Comparison of ENCODE assay signal across 8 cellular contexts in genomic region chr4:151276787-151277557, GRCh38. TPM values are rescaled to one million over a fixed set of nuclear protein-coding genes. Genes with fewer than 3 reads are reported as not detected.
A peak's percentile ranks its signal among the peaks of the same experiment; 100 is the strongest.
DNase-seq lines count a peak whose midpoint lies in the region; ATAC-seq and TF ChIP-seq lines count a peak whose summit lies in the region.

PRSS48 (plus strand) TSS chr4:151277161; CDS start chr4:151277173, 12 bp downstream.

- RAD21 ChIA-PET in HCT116 (lab: Charles Lee; ENCODE audit: low non-redundant PET in 1 of 2, low total read pairs in 2 of 2, uncharacterized antibody in 2 of 2, unreplicated experiment in 2 of 2), result interaction anchor here in 1 of 2 experiments (1.6 kb wide), 1 partner anchor 86 kb away, joined by 4 read pairs; no protein-coding TSS in a partner anchor

- H3K79me2 ChIP-seq in HCT116 (ENCODE audit: insufficient read depth, low read length) (peaks cover 25% of the 10 kb centered on the region), trophoblast cell (ENCODE audit: control insufficient read depth, insufficient read depth, low read length, poor library complexity) (no peaks in the 10 kb centered on the region)

- peaks cover 0 to 3% of the 10 kb centered on the region in 2 experiments; a peak in 1 of 4 replicates for H3K4me1 ChIP-seq in HCT116 (ENCODE audit: control insufficient read depth in 1 of 2, insufficient read depth in 2 of 2, low read length in 2 of 2)
- H3K4me1 ChIP-seq in trophoblast cell (ENCODE audit: control insufficient read depth in 1 of 2, insufficient read depth in 2 of 2, low read length in 2 of 2), result no peaks in the 10 kb centered on the region

- H2AFZ ChIP-seq in HCT116 (ENCODE audit: low read depth, low read length, poor library complexity, severe bottlenecking), result no peak within 1 kb of the TSS
- H2AFZ ChIP-seq in trophoblast cell (ENCODE audit: insufficient read depth, low read length, poor library complexity), result no peak within 1 kb of the TSS

- H3K9ac ChIP-seq in HCT116 (ENCODE audit: low read length) (no peak within 1 kb of the TSS), trophoblast cell (ENCODE audit: low read length) (no peak within 1 kb of the TSS)

- H3K4me3 ChIP-seq in HCT116 (replicated peaks in 1 of 2; ENCODE audit: low read depth in 1 of 2, low read length in 2 of 2), result no peak within 1 kb of the TSS
- H3K4me3 ChIP-seq in trophoblast cell (ENCODE audit: low read depth, low read length), result no peak within 1 kb of the TSS

- no peak within 1 kb of the TSS for H2BK12ac ChIP-seq in trophoblast cell (ENCODE audit: low read length)

- H3K18ac ChIP-seq in trophoblast cell (ENCODE audit: low read length), result no peak within 1 kb of the TSS

- H4K8ac ChIP-seq in trophoblast cell (ENCODE audit: low read depth, low read length), result no peak within 1 kb of the TSS

- peaks cover 14% of the 10 kb centered on the region for H3K27me3 Mint-ChIP-seq in activated T-cell treated with anti-CD3 and anti-CD28 coated beads, Interleukin-2, amount 50 U/mL, for 4 hours (ENCODE audit: low read depth)

- H3K36me3 Mint-ChIP-seq in activated T-cell treated with anti-CD3 and anti-CD28 coated beads, Interleukin-2, amount 50 U/mL, for 4 hours (ENCODE audit: insufficient read depth), result no peaks in the 10 kb centered on the region

- no peaks in the 10 kb centered on the region for H3K9me2 ChIP-seq in HCT116 (ENCODE audit: insufficient read depth)

- H2BK120ac ChIP-seq in trophoblast cell (ENCODE audit: insufficient read depth, low read length, poor library complexity), result no peak within 1 kb of the TSS

- intact Hi-C loops in HCT116 (cut with micrococcal nuclease), result loop anchor here (1.0 to 2.0 kb wide), 2 partner anchors 85 to 328 kb away; no protein-coding TSS in a partner anchor

- H3K79me1 ChIP-seq in trophoblast cell (ENCODE audit: low read length), result no peaks in the 10 kb centered on the region

- no peaks in the 10 kb centered on the region for H3K9me3 Mint-ChIP-seq in activated T-cell treated with anti-CD3 and anti-CD28 coated beads, Interleukin-2, amount 50 U/mL, for 4 hours

- POLR2A ChIA-PET in HCT116 (lab: Charles Lee), result no interaction called here

- DNase-seq in ELR (ENCODE audit: low read depth) (peak; percentile 52), HCT116 (ENCODE audit: low read depth, low spot score) (peak; percentile 34), NCI-H82 treated with DMSO at 0.1 percent for 48 hours (lab: John Stamatoyannopoulos, UW; ENCODE audit: unreplicated experiment) (peak; percentile 20), germinal center (ENCODE audit: low spot score) (peak; percentile 24), trophoblast cell (peak; percentile 33 to 59), NCI-H2171 treated with DMSO at 0.1 percent for 48 hours (lab: John Stamatoyannopoulos, UW) (no peak)
- no peak for DNase-seq in activated T-cell treated with anti-CD3 and anti-CD28 coated beads, Interleukin-2, amount 50 U/mL, for 4 hours

- ATAC-seq in HCT116, result peak; percentile 97
- ATAC-seq in activated T-cell treated with anti-CD3 and anti-CD28 coated beads, Interleukin-2, amount 50 U/mL, for 4 hours, result peak; percentile 25 to 62
- no peak for ATAC-seq in HG02973 (IDR thresholded peaks at IDR 0.05; ENCODE audit: unreplicated experiment)

- H3K4me1 Mint-ChIP-seq in activated T-cell treated with anti-CD3 and anti-CD28 coated beads, Interleukin-2, amount 50 U/mL, for 4 hours (ENCODE audit: low read depth), result no peaks in the 10 kb centered on the region

- H2BK5ac ChIP-seq in trophoblast cell (ENCODE audit: low read depth, low read length, poor library complexity), result no peak within 1 kb of the TSS

- H3K9me3 ChIP-seq in HCT116 (ENCODE audit: control insufficient read depth in 1 of 2, insufficient read depth in 1 of 2, low read depth in 1 of 2, low read length in 2 of 2) (no peaks in the 10 kb centered on the region), trophoblast cell (ENCODE audit: insufficient read depth, low read depth, low read length) (no peaks in the 10 kb centered on the region)

- no peak within 1 kb of the TSS for H4K12ac ChIP-seq in trophoblast cell (ENCODE audit: low read depth, low read length)

- no peaks in the 10 kb centered on the region for H3K27me3 ChIP-seq in HCT116 (ENCODE audit: insufficient read depth, low read length)
- no peaks in the 10 kb centered on the region for H3K27me3 ChIP-seq in trophoblast cell (ENCODE audit: insufficient read depth, low read length)

- H3K36me3 ChIP-seq in HCT116 (ENCODE audit: control insufficient read depth in 1 of 2, insufficient read depth in 2 of 2, low read length in 2 of 2), result no peaks in the 10 kb centered on the region
- no peaks in the 10 kb centered on the region for H3K36me3 ChIP-seq in trophoblast cell (ENCODE audit: control insufficient read depth in 1 of 2, insufficient read depth in 2 of 2, low read length in 2 of 2)

- no TSS peak for BruUV-seq in HCT116 (replicated peaks; lab: Mats Ljungman, UMichigan)

- H4K91ac ChIP-seq in trophoblast cell (ENCODE audit: low read depth, low read length), result no peak within 1 kb of the TSS

- no peak within 1 kb of the TSS for H3K14ac ChIP-seq in trophoblast cell (ENCODE audit: low read length)

- H2AK5ac ChIP-seq in trophoblast cell (ENCODE audit: low read length), result no peak within 1 kb of the TSS

- no peak within 1 kb of the TSS for H3K23ac ChIP-seq in trophoblast cell (ENCODE audit: low read length)

- no peak within 1 kb of the TSS for H3K4me2 ChIP-seq in HCT116 (ENCODE audit: low read length)
- no peak within 1 kb of the TSS for H3K4me2 ChIP-seq in trophoblast cell (ENCODE audit: low read length)

- no CpG with 5 or more reads among the region's 7 CpGs for WGBS in trophoblast cell (ENCODE audit: extremely low coverage, insufficient coverage, insufficient read length)

- no peaks in the 10 kb centered on the region for H4K20me1 ChIP-seq in HCT116 (ENCODE audit: insufficient read depth)

- H3K27ac ChIP-seq in HCT116 (ENCODE audit: low read depth, low read length) (no peak within 1 kb of the TSS), trophoblast cell (ENCODE audit: low read depth, low read length) (no peak within 1 kb of the TSS)

- CTCF ChIA-PET in HCT116 (lab: Charles Lee), result interaction anchor here (0.6 to 2.9 kb wide), 10 partner anchors 10 to 328 kb away, joined by 3 to 12 read pairs (median 4); partner anchors contain the start of gene SH3D19

- TF ChIP-seq POLR2A in HCT116 (IDR thresholded peaks at IDR 0.05; ENCODE audit: borderline replicate concordance, extremely low read depth, insufficient read depth, insufficient read length), result no peak

- TF ChIP-seq RAD21 in HCT116 (IDR thresholded peaks at IDR 0.05; ENCODE audit: low read depth), result peak; percentile 94

- H3K4ac ChIP-seq in trophoblast cell (ENCODE audit: low read depth, low read length), result no peak within 1 kb of the TSS

- peak; percentile 85 to 99 (median 93) for TF ChIP-seq CTCF in HCT116 (IDR thresholded peaks at IDR 0.05 in 2 of 3, conservative IDR thresholded peaks at IDR 0.05 in 1 of 3; ENCODE audit: borderline replicate concordance in 1 of 3, insufficient read depth in 1 of 3, low read depth in 2 of 3, low read length in 2 of 3)

- no peak within 1 kb of the TSS for H3K4me3 Mint-ChIP-seq in activated T-cell treated with anti-CD3 and anti-CD28 coated beads, Interleukin-2, amount 50 U/mL, for 4 hours

TF ChIP-seq in HCT116, 20 proteins besides CTCF, POLR2A, EP300 and RAD21:
- TF ChIP-seq ZFX (IDR thresholded peaks at IDR 0.05) (no peak), YY1 (IDR thresholded peaks at IDR 0.05; ENCODE audit: extremely low read depth, insufficient replicate concordance, low read depth, low read length) (peak; percentile 13), POLR2AphosphoS5 (IDR thresholded peaks at IDR 0.05; ENCODE audit: low read depth, low read length) (no peak)

RNA-seq across cellular contexts. Expression of gene PRSS48, which starts in this region (rescaled TPM):
- not detected for total RNA-seq in HCT116 (2021; ENCODE audit: unreplicated experiment)
- polyA plus RNA-seq in HCT116 (2012), result 0.08 TPM in 1 of 2 replicates, not detected in the other
- total RNA-seq in activated T-cell treated with anti-CD3 and anti-CD28 coated beads, Interleukin-2, amount 50 U/mL, for 4 hours, result not detected
- not detected in 2 replicates for polyA plus RNA-seq in trophoblast cell (2013)

Comparison
In these comparisons a context has a peak if more than half of its experiments do, and no peak if none do; other contexts are left out.
1. Peak in DNase-seq and ATAC-seq in HCT116; RNA of the gene not detected or under 1 TPM.
2. Peak in ATAC-seq in activated T-cell treated with anti-CD3 and anti-CD28 coated beads, Interleukin-2, amount 50 U/mL, for 4 hours; RNA of the gene not detected or under 1 TPM.
3. DNase-seq: peak in ELR (single experiment), NCI-H82 treated with DMSO at 0.1 percent for 48 hours (single experiment), germinal center (single experiment) and trophoblast cell (2 of 2); none in activated T-cell treated with anti-CD3 and anti-CD28 coated beads, Interleukin-2, amount 50 U/mL, for 4 hours (single experiment) and NCI-H2171 treated with DMSO at 0.1 percent for 48 hours (single experiment).